8 cellular contexts compared by ENCODE assay signal in the genomic region with DNA sequence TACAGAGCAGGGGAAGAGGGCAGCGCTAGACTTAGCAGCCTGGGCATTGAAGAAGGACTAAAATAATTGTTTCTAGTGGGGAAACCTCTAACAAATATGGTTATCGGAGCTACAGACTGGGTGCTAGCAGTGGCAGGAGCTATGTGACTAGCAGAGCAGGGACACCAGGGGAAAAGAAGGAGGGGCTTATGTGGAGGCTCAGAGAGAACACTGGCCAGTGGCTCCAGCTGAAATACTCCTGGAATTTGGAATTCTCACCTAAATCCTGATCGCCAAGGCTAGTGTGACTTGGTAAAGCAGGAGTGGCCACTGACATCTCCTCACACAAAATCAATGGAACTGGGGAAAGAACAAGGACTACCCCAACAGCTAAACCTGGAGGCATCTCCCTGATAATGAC. TPM values are rescaled to one million over a fixed set of nuclear protein-coding genes. Genes with fewer than 3 reads are reported as not detected.
DNase-seq lines count a peak whose midpoint lies in the region; ATAC-seq and TF ChIP-seq lines count a peak whose summit lies in the region.

No MANE protein-coding gene starts in this region.

- H3K4me3 ChIP-seq in BLaER1 (peak overlapping the region; percentile 83), KMS-11 (IDR thresholded peaks at IDR 0.05; ENCODE audit: insufficient read depth, low read depth, low read length) (no peak overlapping the region), breast epithelium (peak overlapping the region in 2 of 3 donors; percentile 86 to 89), mononuclear cell (ENCODE audit: low read length) (peak overlapping the region; percentile 12), SJCRH30 (no peak overlapping the region)

- peaks cover 23% of the 10 kb centered on the region for H3K79me2 ChIP-seq in KMS-11 (ENCODE audit: insufficient read depth, low read depth)

- intact Hi-C loops in breast epithelium (cut with DNase I; ENCODE audit: low total_unique reads), result no loop called here

- H3K4me2 ChIP-seq in BLaER1 (peak overlapping the region; percentile 82), KMS-11 (peak overlapping the region; percentile 97; the same call in 1 of the 2 replicates)

- H3K27ac ChIP-seq in BLaER1 (no peak overlapping the region), KMS-11 (no peak overlapping the region), breast epithelium (peak overlapping the region in 1 of 2 donors; percentile 14), SJCRH30 (no peak overlapping the region)

- TF ChIP-seq CTCF in KMS-11 (conservative IDR thresholded peaks at IDR 0.05; ENCODE audit: low read depth, low read length) (no peak), breast epithelium (IDR thresholded peaks at IDR 0.05) (no peak)

- no peak for DNase-seq in breast epithelium (ENCODE audit: low spot score in 2 of 2)
- DNase-seq in SJCRH30, result no peak
- no peak for DNase-seq in GM03348 (ENCODE audit: low spot score)

- peaks cover 66% of the 10 kb centered on the region for H3K27me3 ChIP-seq in BLaER1
- H3K27me3 ChIP-seq in KMS-11 (ENCODE audit: insufficient read depth, low read depth), result no peaks in the 10 kb centered on the region
- no peaks in the 10 kb centered on the region for H3K27me3 ChIP-seq in breast epithelium
- no peaks in the 10 kb centered on the region for H3K27me3 ChIP-seq in mononuclear cell (ENCODE audit: insufficient read depth, low read length)
- no peaks in the 10 kb centered on the region for H3K27me3 ChIP-seq in SJCRH30

- no peak for TF ChIP-seq POLR2A in breast epithelium (IDR thresholded peaks at IDR 0.05)

- H3K9me3 ChIP-seq in BLaER1 (no peaks in the 10 kb centered on the region), breast epithelium (no peaks in the 10 kb centered on the region), mononuclear cell (ENCODE audit: low read depth, low read length) (no peaks in the 10 kb centered on the region), SJCRH30 (replicated peaks) (no peaks in the 10 kb centered on the region)

- H3K4me1 ChIP-seq in BLaER1 (peaks cover 25% of the 10 kb centered on the region), KMS-11 (ENCODE audit: low read depth, poor library complexity, severe bottlenecking) (peaks cover 21% of the 10 kb centered on the region), breast epithelium (peaks cover 0 to 12% of the 10 kb centered on the region in 2 donors), mononuclear cell (ENCODE audit: insufficient read depth, low read length) (peaks cover 38% of the 10 kb centered on the region), SJCRH30 (peaks cover 7% of the 10 kb centered on the region; the same call in 1 of the 2 replicates)

- H3K9ac ChIP-seq in BLaER1, result peak overlapping the region; percentile 49; the same call in 1 of the 2 replicates
- no peak overlapping the region for H3K9ac ChIP-seq in KMS-11

- H4K20me1 ChIP-seq in BLaER1 (peaks cover 70% of the 10 kb centered on the region), KMS-11 (ENCODE audit: insufficient read depth) (no peaks in the 10 kb centered on the region)

- ATAC-seq in GM21825 (IDR thresholded peaks at IDR 0.05; ENCODE audit: unreplicated experiment) (no peak), HG03039 (IDR thresholded peaks at IDR 0.05; ENCODE audit: unreplicated experiment) (no peak)

- no peak overlapping the region for H2AFZ ChIP-seq in KMS-11 (ENCODE audit: low read depth)

- H3K36me3 ChIP-seq in BLaER1 (peaks cover 6% of the 10 kb centered on the region), KMS-11 (ENCODE audit: insufficient read depth) (no peaks in the 10 kb centered on the region), breast epithelium (no peaks in the 10 kb centered on the region), SJCRH30 (no peaks in the 10 kb centered on the region)

RNA-seq across cellular contexts. Expression of a gene that starts 2.0 kb away (rescaled TPM):
- total RNA-seq in breast epithelium, result 10 to 100 TPM; 39.7 to 52.5 (median 43.0) TPM
- total RNA-seq in mononuclear cell, result 91.8 TPM
- total RNA-seq in SJCRH30 (2014; rRNA removed; shearing (Covaris generic)), result 11.3 and 17.4 TPM in 2 replicates

Comparison
In these comparisons a context has a peak if more than half of its experiments do, and no peak if none do; other contexts are left out.
1. H3K4me3 ChIP-seq: peak in BLaER1 (single experiment), breast epithelium (2 of 3) and mononuclear cell (single experiment); none in KMS-11 (single experiment) and SJCRH30 (single experiment).